ENCODE assay signal across 8 cellular contexts in the genomic region with DNA sequence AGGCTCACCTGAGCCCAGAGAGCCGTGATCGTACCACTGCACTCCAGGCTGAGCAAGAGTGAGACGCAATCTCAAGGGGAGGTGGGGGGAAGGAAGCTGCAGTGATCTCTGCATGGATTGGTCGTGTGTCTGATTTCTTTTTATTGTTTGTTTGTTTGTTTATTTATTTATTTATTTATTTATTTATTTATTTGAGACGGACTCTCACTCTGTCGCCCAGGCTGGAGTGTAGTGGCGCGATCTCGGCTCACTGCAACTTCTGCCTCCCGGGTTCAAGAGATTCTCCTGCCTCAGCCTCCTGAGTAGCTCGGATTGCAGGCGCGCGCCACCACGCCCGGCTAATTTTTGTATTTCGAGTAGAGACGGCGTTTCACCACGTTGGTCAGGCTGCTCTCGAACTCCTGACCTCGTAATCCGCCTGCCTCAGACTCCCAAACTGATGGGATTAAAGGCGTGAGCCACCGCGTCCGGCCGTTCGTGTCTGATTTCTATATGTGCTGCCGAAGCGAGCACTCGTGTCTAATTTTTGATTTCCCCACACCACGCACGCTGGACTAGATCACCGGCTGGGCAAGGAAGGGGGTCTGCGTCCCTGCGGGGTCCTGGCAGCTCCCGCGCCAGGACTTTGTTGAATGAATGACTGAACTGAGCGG. TPM values are rescaled to one million over a fixed set of nuclear protein-coding genes. Genes with fewer than 3 reads are reported as not detected.
DNase-seq lines count a peak whose midpoint lies in the region; ATAC-seq and TF ChIP-seq lines count a peak whose summit lies in the region.

No MANE protein-coding gene starts in this region.

- H3K27me3 ChIP-seq in ACC112 (ENCODE audit: insufficient read depth, low read length) (no peaks in the 10 kb centered on the region), HUES6 (ENCODE audit: control insufficient read depth, insufficient read depth, low read length) (no peaks in the 10 kb centered on the region), mammary epithelial cell (ENCODE audit: insufficient read depth, low read length) (no peaks in the 10 kb centered on the region), muscle layer of colon (ENCODE audit: control insufficient read depth in 1 of 2, insufficient read depth in 2 of 2, low read length in 2 of 2) (peaks cover 7 to 22% of the 10 kb centered on the region in 2 donors)

- H2AFZ ChIP-seq in ACC112 (ENCODE audit: low read length, unreplicated experiment) (peak overlapping the region; percentile 73), mammary epithelial cell (ENCODE audit: low read depth, low read length) (peak overlapping the region; percentile 83)

- CTCF ChIA-PET in mammary epithelial cell (lab: Charles Lee; ENCODE audit: low non-redundant PET), result interaction anchor here (0.6 kb wide), 2 partner anchors 57 to 852 kb away, joined by 3 to 6 read pairs; no protein-coding TSS in a partner anchor

- intact Hi-C loops in mammary epithelial cell (cut with micrococcal nuclease), result loop anchor here (1.0 to 5.0 kb wide), 2 partner anchors 15 to 267 kb away; partner anchors contain the start of gene SRRM2

- no peaks in the 10 kb centered on the region for H4K20me1 ChIP-seq in mammary epithelial cell (ENCODE audit: insufficient read depth, low read length)

- in situ Hi-C loops in mammary epithelial cell (cut with MboI; ENCODE audit: low sequenced_read_pairs in 2 of 2), result no loop called here

- dilution Hi-C loops in mammary epithelial cell (cut with HindIII; ENCODE audit: low sequenced_read_pairs), result loop anchor here (5.0 kb wide), 2 partner anchors 47 to 108 kb away; no protein-coding TSS in a partner anchor

- DNase-seq in mammary epithelial cell, result no peak
- DNase-seq in central memory CD4-positive, alpha-beta T cell, result no peak
- DNase-seq in hypothalamus (lab: John Stamatoyannopoulos, UW), result no peak

- H3K9me3 ChIP-seq in HUES6 (ENCODE audit: control insufficient read depth, insufficient read depth, low read depth, low read length), result no peaks in the 10 kb centered on the region
- H3K9me3 ChIP-seq in mammary epithelial cell (replicated peaks; ENCODE audit: insufficient read depth, low read length), result no peaks in the 10 kb centered on the region
- no peaks in the 10 kb centered on the region for H3K9me3 ChIP-seq in muscle layer of colon (ENCODE audit: low read length)

- peak overlapping the region; percentile 93 for H3K4me3 ChIP-seq in ACC112 (ENCODE audit: low read depth, low read length)
- H3K4me3 ChIP-seq in HUES6 (ENCODE audit: low read depth, low read length), result peak overlapping the region; percentile 94
- H3K4me3 ChIP-seq in mammary epithelial cell (replicated peaks in 1 of 3; ENCODE audit: insufficient read depth in 1 of 3, low read depth in 2 of 3, low read length in 3 of 3), result peak overlapping the region; percentile 34 to 97 (median 85)
- H3K4me3 ChIP-seq in muscle layer of colon (ENCODE audit: low read depth in 1 of 2, low read length in 2 of 2), result peak overlapping the region; percentile 50 to 84

- ATAC-seq in HG02885 (IDR thresholded peaks at IDR 0.05; ENCODE audit: poor library complexity, unreplicated experiment) (no peak), GM21737 (IDR thresholded peaks at IDR 0.05; ENCODE audit: unreplicated experiment) (no peak)

- H3K79me2 ChIP-seq in ACC112 (ENCODE audit: control insufficient read depth, insufficient read depth, low read length, unreplicated experiment), result no peaks in the 10 kb centered on the region
- peaks cover 10% of the 10 kb centered on the region for H3K79me2 ChIP-seq in mammary epithelial cell (ENCODE audit: insufficient read depth, low read length)

- H3K36me3 ChIP-seq in ACC112 (ENCODE audit: insufficient read depth, low read length) (no peaks in the 10 kb centered on the region), HUES6 (ENCODE audit: control insufficient read depth, insufficient read depth, low read length) (peaks cover 29% of the 10 kb centered on the region), mammary epithelial cell (ENCODE audit: insufficient read depth, low read length) (no peaks in the 10 kb centered on the region), muscle layer of colon (ENCODE audit: insufficient read depth, low read length) (no peaks in the 10 kb centered on the region)

- no peak for TF ChIP-seq CTCF in mammary epithelial cell (conservative IDR thresholded peaks at IDR 0.05 in 1 of 2, IDR thresholded peaks at IDR 0.05 in 1 of 2; ENCODE audit: extremely low read depth in 1 of 2, insufficient read depth in 1 of 2, low read depth in 1 of 2, low read length in 2 of 2)

- BruUV-seq in mammary epithelial cell (replicated peaks; lab: Mats Ljungman, UMichigan), result TSS peak; percentile 66

- peak overlapping the region; percentile 84 for H3K9ac ChIP-seq in HUES6 (ENCODE audit: low read length)
- peak overlapping the region; percentile 34 for H3K9ac ChIP-seq in mammary epithelial cell (ENCODE audit: insufficient read depth, low read length)
- H3K9ac ChIP-seq in muscle layer of colon (ENCODE audit: low read length), result no peak overlapping the region

- H3K4me1 ChIP-seq in ACC112 (ENCODE audit: control insufficient read depth, insufficient read depth, low read length, unreplicated experiment) (peaks cover 10% of the 10 kb centered on the region), HUES6 (ENCODE audit: control insufficient read depth, insufficient read depth, low read length) (peaks cover 31% of the 10 kb centered on the region), mammary epithelial cell (ENCODE audit: insufficient read depth, low read length) (peaks cover 22% of the 10 kb centered on the region), muscle layer of colon (ENCODE audit: insufficient read depth, low read length) (peaks cover 24% of the 10 kb centered on the region)

- peak overlapping the region; percentile 99 for H3K27ac ChIP-seq in ACC112 (ENCODE audit: low read depth, low read length)
- peak overlapping the region; percentile 45; the same call in 1 of the 2 replicates for H3K27ac ChIP-seq in HUES6 (ENCODE audit: low read depth, low read length)
- peak overlapping the region; percentile 37 for H3K27ac ChIP-seq in mammary epithelial cell (ENCODE audit: insufficient read depth, low read depth, low read length)
- no peak overlapping the region for H3K27ac ChIP-seq in muscle layer of colon (ENCODE audit: low read depth, low read length)

- peak overlapping the region; percentile 78 for H3K4me2 ChIP-seq in mammary epithelial cell (ENCODE audit: insufficient read depth, low read depth, low read length)

- WGBS in mammary epithelial cell (ENCODE audit: low coverage, missing lambda C conversion rate), result 61% methylated on average over 19 of the region's 40 CpGs

RNA-seq across cellular contexts. Expression of gene TNFRSF12A, which starts 0.4 kb away (rescaled TPM):
- 100 to 1,000 TPM; 391 to 476 TPM for total RNA-seq in mammary epithelial cell
- polyA plus RNA-seq in mammary epithelial cell, result 259 TPM
- 52.4 TPM for polyA minus RNA-seq in mammary epithelial cell

RNA-seq across cellular contexts. Expression of gene CLDN6, which starts 1.7 kb away (rescaled TPM):
- total RNA-seq in mammary epithelial cell, result not detected
- 0.08 TPM for polyA plus RNA-seq in mammary epithelial cell
- not detected for polyA minus RNA-seq in mammary epithelial cell

RNA-seq across cellular contexts. Expression of gene HCFC1R1, which starts 4.0 kb away (rescaled TPM):
- 10 to 100 TPM in 1 of 2 donors, 1 to 10 TPM in 1; 2.2 to 20.4 TPM for total RNA-seq in mammary epithelial cell
- 17.4 TPM for polyA plus RNA-seq in mammary epithelial cell
- 8.7 TPM for polyA minus RNA-seq in mammary epithelial cell

RNA-seq across cellular contexts. Expression of gene THOC6, which starts 4.1 kb away (rescaled TPM):
- total RNA-seq in mammary epithelial cell, result 10 to 100 TPM in 1 of 2 donors, 1 to 10 TPM in 1; 8.3 to 26.8 TPM
- polyA plus RNA-seq in mammary epithelial cell, result 17.5 TPM
- polyA minus RNA-seq in mammary epithelial cell, result 22.3 TPM

RNA-seq across cellular contexts. Expression of gene CLDN9, which starts 7.0 kb away (rescaled TPM):
- total RNA-seq in mammary epithelial cell, result not detected
- polyA plus RNA-seq in mammary epithelial cell, result not detected
- polyA minus RNA-seq in mammary epithelial cell, result not detected
